In the genomic region with DNA sequence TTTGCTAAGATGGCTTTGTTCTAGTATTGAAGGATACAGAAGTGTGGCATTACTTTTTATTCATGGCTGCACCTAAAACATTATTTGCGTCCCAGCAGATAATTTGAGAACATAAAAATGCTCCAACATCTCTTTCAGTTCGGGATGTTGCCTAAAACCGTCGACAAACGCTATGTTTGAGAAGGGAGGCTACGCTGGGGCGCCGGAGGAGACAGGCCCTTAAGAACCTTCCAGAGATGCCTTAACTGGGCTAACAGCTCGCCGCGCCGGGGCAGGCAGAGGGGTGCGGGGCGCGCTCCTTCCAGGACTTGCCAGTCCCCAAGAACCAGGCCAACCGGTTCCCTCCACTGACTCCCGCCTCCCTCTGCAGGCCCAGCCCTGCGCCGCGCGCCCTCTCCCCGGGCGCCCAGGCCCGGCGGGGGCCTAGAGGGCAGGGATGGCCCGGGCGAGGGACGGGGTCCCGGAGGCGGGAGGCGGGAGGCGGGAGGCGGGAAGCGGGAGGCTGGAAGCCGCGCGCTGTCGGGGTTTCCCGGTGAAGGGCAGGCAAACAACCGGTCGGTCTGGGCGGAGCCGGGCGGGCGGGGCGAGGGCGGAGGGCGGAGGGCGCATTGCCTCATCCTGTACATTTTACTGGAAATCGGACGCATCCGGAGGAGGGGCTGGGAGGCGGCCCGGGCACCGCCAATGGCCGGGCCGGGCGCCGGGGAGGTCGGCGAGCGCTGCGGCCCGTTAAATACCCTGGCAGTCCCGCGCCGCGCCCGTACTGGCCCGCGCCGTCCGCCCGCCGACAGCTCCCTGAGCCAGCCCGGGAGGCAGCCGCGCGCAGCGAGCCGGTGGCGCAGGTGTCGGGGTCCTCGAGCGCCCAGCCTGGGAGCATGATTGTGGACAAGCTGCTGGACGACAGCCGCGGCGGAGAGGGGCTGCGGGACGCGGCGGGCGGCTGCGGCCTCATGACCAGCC, we compare ENCODE assay signal across 8 cellular contexts. TPM values are rescaled to one million over a fixed set of nuclear protein-coding genes. Genes with fewer than 3 reads are reported as not detected.
DNase-seq lines count a peak whose midpoint lies in the region; ATAC-seq and TF ChIP-seq lines count a peak whose summit lies in the region.

NFKBIZ (plus strand) TSS at position 761 of the 960 bp plus-strand sequence; CDS start at position 876, 115 bp downstream.

- H3K9me3 ChIP-seq in trophoblast cell (ENCODE audit: insufficient read depth, low read depth, low read length) (peaks cover 2% of the 10 kb centered on the region), tibial nerve (no peaks in the 10 kb centered on the region)

- H4K12ac ChIP-seq in trophoblast cell (ENCODE audit: low read depth, low read length): peak within 1 kb of the TSS; percentile 74

- no peak within 1 kb of the TSS for H2BK12ac ChIP-seq in trophoblast cell (ENCODE audit: low read length)

- H3K4me3 ChIP-seq in trophoblast cell (ENCODE audit: low read depth, low read length): peak within 1 kb of the TSS; percentile 98
- H3K4me3 ChIP-seq in tibial nerve: peak within 1 kb of the TSS; percentile 79 to 100 (median 90)

- peak within 1 kb of the TSS; percentile 84 for H4K8ac ChIP-seq in trophoblast cell (ENCODE audit: low read depth, low read length)

- peak within 1 kb of the TSS; percentile 77 for H3K14ac ChIP-seq in trophoblast cell (ENCODE audit: low read length)

- H3K36me3 ChIP-seq in trophoblast cell (ENCODE audit: control insufficient read depth in 1 of 2, insufficient read depth in 2 of 2, low read length in 2 of 2) (peaks cover 7 to 11% of the 10 kb centered on the region in 2 experiments), tibial nerve (peaks cover under 1 to 22% (median 6%) of the 10 kb centered on the region in 3 donors)

- H3K4me2 ChIP-seq in trophoblast cell (ENCODE audit: low read length): peak within 1 kb of the TSS; percentile 96

- peak within 1 kb of the TSS; percentile 92 for H2BK120ac ChIP-seq in trophoblast cell (ENCODE audit: insufficient read depth, low read length, poor library complexity)

- H3K36me3 Mint-ChIP-seq in activated naive CD8-positive, alpha-beta T cell treated with anti-CD3 and anti-CD28 coated beads, Interleukin-2, amount 50 U/mL, for 24 hours (ENCODE audit: low read depth): peaks cover 57% of the 10 kb centered on the region

- H3K9me3 Mint-ChIP-seq in activated naive CD8-positive, alpha-beta T cell treated with anti-CD3 and anti-CD28 coated beads, Interleukin-2, amount 50 U/mL, for 24 hours: no peaks in the 10 kb centered on the region

- TF ChIP-seq EP300 in tibial nerve (IDR thresholded peaks at IDR 0.05): peak in 1 of 2 donors; percentile 90

- no peaks in the 10 kb centered on the region for H3K27me3 Mint-ChIP-seq in activated naive CD8-positive, alpha-beta T cell treated with anti-CD3 and anti-CD28 coated beads, Interleukin-2, amount 50 U/mL, for 24 hours

- peak within 1 kb of the TSS; percentile 77 for H2AK5ac ChIP-seq in trophoblast cell (ENCODE audit: low read length)

- H3K79me1 ChIP-seq in trophoblast cell (ENCODE audit: low read length): peaks cover 15% of the 10 kb centered on the region

- H2AFZ ChIP-seq in trophoblast cell (ENCODE audit: insufficient read depth, low read length, poor library complexity): peak within 1 kb of the TSS; percentile 42

- peak; percentile 78 for ATAC-seq in HG02610 (IDR thresholded peaks at IDR 0.05; ENCODE audit: unreplicated experiment)
- ATAC-seq in activated naive CD8-positive, alpha-beta T cell treated with anti-CD3 and anti-CD28 coated beads, Interleukin-2, amount 50 U/mL, for 24 hours: peak; percentile 79

- no CpG with 5 or more reads among the region's 95 CpGs for WGBS in trophoblast cell (ENCODE audit: extremely low coverage, insufficient coverage, insufficient read length)
- WGBS in tibial nerve, 2 donors: 1% methylated on average over 10 to 93 of the region's 95 CpGs

- peak within 1 kb of the TSS; percentile 77 for H2BK5ac ChIP-seq in trophoblast cell (ENCODE audit: low read depth, low read length, poor library complexity)

- H3K4me1 Mint-ChIP-seq in activated naive CD8-positive, alpha-beta T cell treated with anti-CD3 and anti-CD28 coated beads, Interleukin-2, amount 50 U/mL, for 24 hours: peaks cover 50% of the 10 kb centered on the region

- H3K18ac ChIP-seq in trophoblast cell (ENCODE audit: low read length): peak within 1 kb of the TSS; percentile 76

- DNase-seq in GM10266 (ENCODE audit: extremely low spot score) (peak; percentile 98), NCI-H1092 (lab: John Stamatoyannopoulos, UW) (peak; percentile 33), SW480 (ENCODE audit: low spot score) (peak; percentile 85), cardiac septum (ENCODE audit: low spot score) (peak; percentile 98), trophoblast cell (peak; percentile 93 to 95), tibial nerve (ENCODE audit: low spot score in 2 of 2) (peak; percentile 94)
- peak; percentile 95 for DNase-seq in activated naive CD8-positive, alpha-beta T cell treated with anti-CD3 and anti-CD28 coated beads, Interleukin-2, amount 50 U/mL, for 24 hours

- H3K4me1 ChIP-seq in trophoblast cell (ENCODE audit: control insufficient read depth in 1 of 2, insufficient read depth in 2 of 2, low read length in 2 of 2) (peaks cover 0 to 2% of the 10 kb centered on the region in 2 experiments), tibial nerve (peaks cover 0 to 33% (median 4%) of the 10 kb centered on the region in 4 donors)

- TF ChIP-seq CTCF in GM10266 (IDR thresholded peaks at IDR 0.05; ENCODE audit: control insufficient read depth, insufficient read depth, low read depth, missing control alignments) (no peak), tibial nerve (IDR thresholded peaks at IDR 0.05) (peak in 2 of 5 experiments; percentile 40 to 41)

- peak within 1 kb of the TSS; percentile 98 for H3K27ac Mint-ChIP-seq in activated naive CD8-positive, alpha-beta T cell treated with anti-CD3 and anti-CD28 coated beads, Interleukin-2, amount 50 U/mL, for 24 hours

- H3K4ac ChIP-seq in trophoblast cell (ENCODE audit: low read depth, low read length): peak within 1 kb of the TSS; percentile 87

- H3K23ac ChIP-seq in trophoblast cell (ENCODE audit: low read length): no peak within 1 kb of the TSS

- H3K27ac ChIP-seq in trophoblast cell (ENCODE audit: low read depth, low read length) (peak within 1 kb of the TSS; percentile 98), tibial nerve (peak within 1 kb of the TSS; percentile 92 to 100 (median 99))

- intact Hi-C loops in cardiac septum (cut with DNase I): loop anchor here (1.0 to 5.0 kb wide), 2 partner anchors 22 to 333 kb away; no protein-coding TSS in a partner anchor

- peak within 1 kb of the TSS; percentile 99 for H3K4me3 Mint-ChIP-seq in activated naive CD8-positive, alpha-beta T cell treated with anti-CD3 and anti-CD28 coated beads, Interleukin-2, amount 50 U/mL, for 24 hours

- peaks cover 10% of the 10 kb centered on the region for H3K79me2 ChIP-seq in trophoblast cell (ENCODE audit: control insufficient read depth, insufficient read depth, low read length, poor library complexity)

- no peaks in the 10 kb centered on the region for H3K27me3 ChIP-seq in trophoblast cell (ENCODE audit: insufficient read depth, low read length)
- H3K27me3 ChIP-seq in tibial nerve: no peaks in the 10 kb centered on the region

- TF ChIP-seq POLR2A in tibial nerve (IDR thresholded peaks at IDR 0.05): peak; percentile 97 to 98

- peak within 1 kb of the TSS; percentile 94 for H3K9ac ChIP-seq in trophoblast cell (ENCODE audit: low read length)

- H4K91ac ChIP-seq in trophoblast cell (ENCODE audit: low read depth, low read length): peak within 1 kb of the TSS; percentile 93

RNA-seq across cellular contexts. Expression of gene NFKBIZ, which starts in this region (rescaled TPM):
- 16.0 TPM for total RNA-seq in cardiac septum
- 5.7 and 6.0 TPM in 2 replicates for polyA plus RNA-seq in trophoblast cell (2013)
- total RNA-seq in tibial nerve: 100 to 1,000 TPM in 1 of 4 donors, 10 to 100 TPM in 3; 81.3 to 161 (median 95.1) TPM

Comparison
In these comparisons a context has a peak if more than half of its experiments do, and no peak if none do; other contexts are left out.
1. Peak in every context shown above with its lines: DNase-seq, ATAC-seq, H3K4me3 ChIP-seq and H3K27ac ChIP-seq.
2. DNase-seq: peak in every context shown above with its lines; median percentile 98 in GM10266; 98 in cardiac septum; 95 in activated naive CD8-positive, alpha-beta T cell treated with anti-CD3 and anti-CD28 coated beads, Interleukin-2, amount 50 U/mL, for 24 hours; 94 in trophoblast cell; 94 in tibial nerve; 85 in SW480; 33 in NCI-H1092.